ENCODE assay signal across 21 cellular contexts in genomic region chr2:69989017-69989416, GRCh38.
"Had no signal": no experiment of that assay in that cellular context is flagged by ENCODE, and none has a peak within 500 bp of the region (broad histone marks: within the 10 kb centered on the region; RNA-seq: fewer than 3 reads in every experiment).

No MANE protein-coding gene starts in this region.

- H3K9me3 Mint-ChIP-seq: activated naive CD4-positive, alpha-beta T cell treated with anti-CD3 and anti-CD28 coated beads, Interleukin-2, amount 50 U/mL, for 24 hours; stimulated activated memory B cell treated with anti-CD40 and anti-IgM and Interleukin-4, amounts not matched to agents 10 μg/mL and 1 μg/mL and 100 μg/mL, for 72 hours had no signal

- H3K4me1 Mint-ChIP-seq: activated naive CD4-positive, alpha-beta T cell treated with anti-CD3 and anti-CD28 coated beads, Interleukin-2, amount 50 U/mL, for 24 hours; neural crest cell had no signal

- H3K36me3 ChIP-seq: adrenal gland, breast epithelium, ovary had no signal

- H3K27ac Mint-ChIP-seq: activated naive CD4-positive, alpha-beta T cell treated with anti-CD3 and anti-CD28 coated beads, Interleukin-2, amount 50 U/mL, for 24 hours; stimulated activated memory B cell treated with anti-CD40 and anti-IgM and Interleukin-4, amounts not matched to agents 10 μg/mL and 1 μg/mL and 100 μg/mL, for 72 hours had no signal

- DNase-seq: activated CD4-positive, alpha-beta T cell treated with anti-CD3 and anti-CD28 coated beads, Interleukin-2, amount 50 U/mL, for 4 hours; activated CD4-positive, CD25-positive, alpha-beta regulatory T cell treated with anti-CD3 and anti-CD28 coated beads, Interleukin-2, amount 50 U/mL, for 72 hours; activated gamma-delta T cell; adrenal gland; cortex of kidney; midbrain; ovary; psoas muscle; right cardiac atrium; stimulated activated CD4-positive, alpha-beta T cell treated with anti-CD3 and anti-CD28 coated beads, Interleukin-4, amount 100 ng/mL, for 4 hours; T-helper 17 cell had no signal

- H3K4me3 Mint-ChIP-seq: activated naive CD4-positive, alpha-beta T cell treated with anti-CD3 and anti-CD28 coated beads, Interleukin-2, amount 50 U/mL, for 24 hours; neural crest cell; stimulated activated memory B cell treated with anti-CD40 and anti-IgM and Interleukin-4, amounts not matched to agents 10 μg/mL and 1 μg/mL and 100 μg/mL, for 72 hours; T-helper 17 cell had no signal

- H3K9me3 ChIP-seq: adrenal gland, breast epithelium, esophagus muscularis mucosa, ovary, psoas muscle, thoracic aorta had no signal

- H3K4me1 ChIP-seq: adrenal gland, breast epithelium, esophagus muscularis mucosa, psoas muscle had no signal

- H3K27me3 ChIP-seq: adrenal gland, breast epithelium, esophagus muscularis mucosa, ovary had no signal

- ATAC-seq: left lobe of liver; stimulated activated memory B cell treated with anti-CD40 and anti-IgM and Interleukin-4, amounts not matched to agents 10 μg/mL and 1 μg/mL and 100 μg/mL, for 72 hours; T-helper 17 cell had no signal

- H3K27ac ChIP-seq: adrenal gland, breast epithelium, esophagus muscularis mucosa, ovary, psoas muscle, thoracic aorta, VCaP had no signal

- H3K4me3 ChIP-seq: adrenal gland, breast epithelium, esophagus muscularis mucosa, lung, ovary, psoas muscle, smooth muscle cell, thoracic aorta had no signal

- H3K27me3 Mint-ChIP-seq: activated naive CD4-positive, alpha-beta T cell treated with anti-CD3 and anti-CD28 coated beads, Interleukin-2, amount 50 U/mL, for 24 hours; stimulated activated memory B cell treated with anti-CD40 and anti-IgM and Interleukin-4, amounts not matched to agents 10 μg/mL and 1 μg/mL and 100 μg/mL, for 72 hours; T-helper 17 cell had no signal
